35 cellular contexts compared by ENCODE assay signal in genomic region chrY:19365321-19365720, GRCh38.
"Had no signal": no experiment of that assay in that cellular context is flagged by ENCODE, and none has a peak within 500 bp of the region (broad histone marks: within the 10 kb centered on the region; RNA-seq: fewer than 3 reads in every experiment).

No MANE protein-coding gene starts in this region.

- H3K27ac ChIP-seq: KMS-11 had no signal

- DNase-seq: Karpas-422, Kasumi-1, KBM-7, KG1, MG63, MM.1S, MV-4-11, NCI-H1048, NCI-H1092, NCI-H1092 treated with DMSO at 0.1 percent for 48 hours, NCI-H1105, NCI-H1105 treated with DMSO at 0.1 percent for 48 hours, NCI-H1417, NCI-H1417 treated with DMSO at 0.1 percent for 48 hours, NCI-H1436, NCI-H1436 treated with DMSO at 0.1 percent for 48 hours, NCI-H146, NCI-H1694, NCI-H1694 treated with DMSO at 0.1 percent for 48 hours, NCI-H187, NCI-H187 treated with DMSO at 0.1 percent for 48 hours, NCI-H1930, NCI-H2029, NCI-H2029 treated with DMSO at 0.1 percent for 48 hours, NCI-H2081, NCI-H2081 treated with DMSO at 0.1 percent for 48 hours, NCI-H2107, NCI-H2171, NCI-H2171 treated with DMSO at 0.1 percent for 48 hours, NCI-H2227 treated with DMSO at 0.1 percent for 48 hours, NCI-H226, NCI-H345, NCI-H446, NCI-H446 treated with DMSO at 0.1 percent for 48 hours had no signal

- H3K4me3 ChIP-seq: MG63 had no signal

- H3K36me3 ChIP-seq: MG63 had no signal

- H3K27me3 ChIP-seq: MG63 had no signal
